In genomic region chr1:230423936-230424335, GRCh38 we compare ENCODE assay signal across 1 cellular context.
TF ChIP-seq lines count a peak whose summit lies in the region.

No MANE protein-coding gene starts in this region.

TF ChIP-seq in GM23338, 12 proteins besides CTCF, POLR2A, EP300 and RAD21 (continued from another document):
- TF ChIP-seq REST (IDR thresholded peaks at IDR 0.05; ENCODE audit: unreplicated experiment) (no peak), NANOG (IDR thresholded peaks at IDR 0.05; ENCODE audit: borderline replicate concordance) (no peak), ZNF331 (CRISPR knock-in tag; IDR thresholded peaks at IDR 0.05; ENCODE audit: low read depth) (no peak), EZH2 (IDR thresholded peaks at IDR 0.05; ENCODE audit: low read depth, unreplicated experiment) (no peak), CREB1 (CRISPR knock-in tag; IDR thresholded peaks at IDR 0.05; ENCODE audit: low read depth) (no peak), POLR2AphosphoS5 (IDR thresholded peaks at IDR 0.05; ENCODE audit: low read depth) (no peak), JUNB (IDR thresholded peaks at IDR 0.05; ENCODE audit: unreplicated experiment) (no peak), EZH2phosphoT487 (IDR thresholded peaks at IDR 0.05; ENCODE audit: unreplicated experiment) (no peak), STAT1 (IDR thresholded peaks at IDR 0.05; ENCODE audit: unreplicated experiment) (no peak)
